Comparison of ENCODE assay signal across 8 cellular contexts in the genomic region with DNA sequence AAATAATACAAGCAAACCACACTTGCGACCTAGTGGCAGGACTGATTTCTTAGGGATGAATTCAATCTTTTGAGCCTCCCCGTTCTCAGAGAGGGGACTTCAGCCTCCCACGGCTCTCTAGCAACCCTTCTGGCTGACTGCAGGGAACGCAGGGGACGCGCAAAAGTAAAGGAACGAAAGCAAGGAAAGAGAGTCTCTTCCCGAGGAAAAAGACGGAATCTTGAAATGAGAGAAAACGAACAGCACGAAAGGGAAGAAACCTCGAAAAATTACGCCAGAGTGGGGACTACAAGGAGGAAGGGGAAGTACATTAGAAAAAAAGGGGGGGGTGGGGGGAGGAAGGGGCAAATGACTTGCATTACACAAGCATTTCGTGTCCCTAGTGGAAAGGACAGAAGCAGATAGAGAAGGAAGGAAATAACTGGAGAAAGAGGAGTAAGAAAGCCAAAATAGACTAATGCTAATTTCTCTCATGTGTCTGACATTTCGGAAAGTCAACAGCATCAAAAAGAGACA. TPM values are rescaled to one million over a fixed set of nuclear protein-coding genes. Genes with fewer than 3 reads are reported as not detected.
DNase-seq lines count a peak whose midpoint lies in the region; ATAC-seq and TF ChIP-seq lines count a peak whose summit lies in the region.

No MANE protein-coding gene starts in this region.

- H3K36me3 ChIP-seq in GM06990 (ENCODE audit: control insufficient read depth, insufficient read depth, low read length) (peaks cover 2% of the 10 kb centered on the region), psoas muscle (ENCODE audit: insufficient read depth in 1 of 2, low read depth in 1 of 2) (no peaks in the 10 kb centered on the region)

- H3K4me3 ChIP-seq in GM06990 (replicated peaks; ENCODE audit: low read depth, low read length) (peak overlapping the region; percentile 99), psoas muscle (peak overlapping the region; percentile 99)

- intact Hi-C loops in psoas muscle (cut with DNase I) = loop anchor here (1.0 to 2.0 kb wide), 3 partner anchors 81 to 115 kb away; a partner anchor contains a TSS

- H3K27ac ChIP-seq in psoas muscle = peak overlapping the region; percentile 97

- H3K4me1 ChIP-seq in psoas muscle = peaks cover 22% of the 10 kb centered on the region

- no peaks in the 10 kb centered on the region for H3K9me3 ChIP-seq in psoas muscle

- ATAC-seq in psoas muscle (peak in 2 of 4 donors; percentile 43 to 62), GM18517 (IDR thresholded peaks at IDR 0.05; ENCODE audit: unreplicated experiment) (no peak)

- TF ChIP-seq CTCF in GM06990 (IDR thresholded peaks at IDR 0.05; ENCODE audit: insufficient read depth, low read length, poor library complexity, severe bottlenecking) (peak; percentile 82), psoas muscle (IDR thresholded peaks at IDR 0.05) (peak; percentile 74)

- no peaks in the 10 kb centered on the region for H3K27me3 ChIP-seq in GM06990 (replicated peaks; ENCODE audit: control insufficient read depth, insufficient read depth, low read length)
- no peaks in the 10 kb centered on the region for H3K27me3 ChIP-seq in psoas muscle (ENCODE audit: insufficient read depth in 3 of 3, low read length in 2 of 3)

- DNase-seq in GM06990 (ENCODE audit: extremely low read depth, insufficient read length) (peak; percentile 44), NCI-H1105 (lab: John Stamatoyannopoulos, UW) (peak; percentile 20), T follicular helper cell (ENCODE audit: low read depth) (peak; percentile 30), astrocyte of the hippocampus (ENCODE audit: low read depth, low spot score) (peak; percentile 88), hippocampal formation (lab: John Stamatoyannopoulos, UW) (peak; percentile 58 to 81), psoas muscle (peak; percentile 48 to 75), NCI-H128 (lab: John Stamatoyannopoulos, UW; ENCODE audit: unreplicated experiment) (no peak)

- 0 to 1% (median 1%) methylated on average over 15 of the region's 15 CpGs for WGBS in psoas muscle, 3 donors

RNA-seq across cellular contexts. Expression of a gene that starts 1.2 kb away (rescaled TPM):
- 10 to 100 TPM; 49.1 to 71.6 (median 58.1) TPM for total RNA-seq in psoas muscle
- polyA plus RNA-seq in psoas muscle = 10 to 100 TPM; 39.5 to 70.9 (median 66.1) TPM

RNA-seq across cellular contexts. Expression of a gene that starts 52.2 kb away (rescaled TPM):
- 10 to 100 TPM; 43.4 to 64.3 (median 49.6) TPM for total RNA-seq in psoas muscle
- polyA plus RNA-seq in psoas muscle = 10 to 100 TPM; 18.7 to 48.5 (median 29.6) TPM
